ENCODE assay signal across 10 cellular contexts in genomic region chr10:77638766-77639101, GRCh38. TPM values are rescaled to one million over a fixed set of nuclear protein-coding genes. Genes with fewer than 3 reads are reported as not detected.
DNase-seq lines count a peak whose midpoint lies in the region; ATAC-seq and TF ChIP-seq lines count a peak whose summit lies in the region.
"Had no signal": no experiment of that assay in that cellular context is flagged by ENCODE, and none has a peak within 500 bp of the region (broad histone marks: within the 10 kb centered on the region; RNA-seq: fewer than 3 reads in every experiment).

No MANE protein-coding gene starts in this region.

- no peak overlapping the region for H2BK120ac ChIP-seq in IMR-90 (ENCODE audit: low read depth, low read length)

- H2AFZ ChIP-seq in ACC112 (ENCODE audit: low read length, unreplicated experiment) = no peak overlapping the region
- peak overlapping the region; percentile 83 for H2AFZ ChIP-seq in IMR-90 (replicated peaks; ENCODE audit: low read length, poor library complexity)

- H3K27ac ChIP-seq in ACC112 (ENCODE audit: low read depth, low read length) = no peak overlapping the region
- no peak overlapping the region for H3K27ac ChIP-seq in IMR-90 (ENCODE audit: insufficient read depth, low read length)
- H3K27ac ChIP-seq: thyroid gland had no signal

- no peak overlapping the region for H3K4ac ChIP-seq in IMR-90 (ENCODE audit: low read depth, low read length)

- no peaks in the 10 kb centered on the region for H3K27me3 ChIP-seq in ACC112 (ENCODE audit: insufficient read depth, low read length)
- H3K27me3 ChIP-seq in IMR-90 (ENCODE audit: control insufficient read depth, insufficient read depth, low read length) = peaks cover 21% of the 10 kb centered on the region

- H3K27me3 Mint-ChIP-seq in dendritic cell treated with granulocyte-macrophage colony-stimulating factor and Interleukin-4, amounts not matched to agents 40 ng/mL and 50 ng/mL, for 4 days = peaks cover 72% of the 10 kb centered on the region
- peaks cover 80% of the 10 kb centered on the region for H3K27me3 Mint-ChIP-seq in nephron progenitor cell (ENCODE audit: low read depth, poor library complexity)

- H4K20me1 ChIP-seq in IMR-90 (ENCODE audit: insufficient read depth, low read length) = no peaks in the 10 kb centered on the region

- H3K23ac ChIP-seq in IMR-90 (ENCODE audit: low read depth, low read length) = no peak overlapping the region

- H3K56ac ChIP-seq in IMR-90 (ENCODE audit: extremely low read depth, insufficient read depth, low read length) = no peak overlapping the region

- peak overlapping the region; percentile 26; the same call in 1 of the 2 replicates for H2AK5ac ChIP-seq in IMR-90 (ENCODE audit: low read depth, low read length)

- no peak overlapping the region for H2BK15ac ChIP-seq in IMR-90 (ENCODE audit: low read depth, low read length)

- in situ Hi-C loops in IMR-90 (cut with MboI; ENCODE audit: low sequenced_read_pairs) = no loop called here
- in situ Hi-C loops in G401 (cut with HindIII; ENCODE audit: low sequenced_read_pairs) = loop anchor here (25.0 kb wide), 1 partner anchor 476 kb away; no protein-coding TSS in a partner anchor

- WGBS in IMR-90 (ENCODE audit: extremely low coverage in 2 of 2, insufficient read length in 1 of 2), 2 experiments = no CpG with 5 or more reads among the region's 9 CpGs

- no peak for TF ChIP-seq POLR2A in IMR-90 (IDR thresholded peaks at IDR 0.05; ENCODE audit: low read depth, low read length)

- no peak for DNase-seq in IMR-90
- DNase-seq in nephron progenitor cell = no peak
- DNase-seq in activated CD8-positive, alpha-beta memory T cell treated with anti-CD3 and anti-CD28 coated beads, Interleukin-2, amount 50 U/mL, for 48 hours = no peak
- DNase-seq in activated CD4-positive, CD25-positive, alpha-beta regulatory T cell treated with anti-CD3 and anti-CD28 coated beads, Interleukin-2, amount 50 U/mL, for 72 hours = no peak
- no peak for DNase-seq in mucosa of descending colon
- DNase-seq in G401 (ENCODE audit: low spot score) = no peak

- H3K79me2 ChIP-seq in ACC112 (ENCODE audit: control insufficient read depth, insufficient read depth, low read length, unreplicated experiment) = peaks cover 6% of the 10 kb centered on the region

- H2BK5ac ChIP-seq in IMR-90 (ENCODE audit: low read depth, low read length, poor library complexity, severe bottlenecking) = no peak overlapping the region

- TF ChIP-seq CTCF in IMR-90 (conservative IDR thresholded peaks at IDR 0.05; ENCODE audit: low read depth, low read length) (no peak), nephron progenitor cell (IDR thresholded peaks at IDR 0.05) (no peak), mucosa of descending colon (IDR thresholded peaks at IDR 0.05) (no peak)

- intact Hi-C loops in IMR-90 (cut with micrococcal nuclease) = loop anchor here (5.0 kb wide), 1 partner anchor 131 kb away; no protein-coding TSS in a partner anchor
- intact Hi-C loops in dendritic cell treated with granulocyte-macrophage colony-stimulating factor and Interleukin-4, amounts not matched to agents 40 ng/mL and 50 ng/mL, for 4 days (cut with micrococcal nuclease) = loop anchor here (10.0 kb wide), 1 partner anchor 124 kb away; no protein-coding TSS in a partner anchor
- intact Hi-C loops in mucosa of descending colon (cut with DNase I, micrococcal nuclease) = loop anchor here (2.0 to 5.0 kb wide), 2 partner anchors 241 to 466 kb away; no protein-coding TSS in a partner anchor

- peak overlapping the region; percentile 65 for H2AK9ac ChIP-seq in IMR-90 (replicated peaks; ENCODE audit: low read depth, low read length, poor library complexity)

- H3K4me1 Mint-ChIP-seq in dendritic cell treated with granulocyte-macrophage colony-stimulating factor and Interleukin-4, amounts not matched to agents 40 ng/mL and 50 ng/mL, for 4 days (ENCODE audit: low read depth) = peaks cover 16% of the 10 kb centered on the region
- peaks cover 35% of the 10 kb centered on the region for H3K4me1 Mint-ChIP-seq in nephron progenitor cell

- dilution Hi-C loops in IMR-90 (cut with HindIII; ENCODE audit: low sequenced_read_pairs, unreplicated experiment) = no loop called here

- no peaks in the 10 kb centered on the region for H3K36me3 ChIP-seq in ACC112 (ENCODE audit: insufficient read depth, low read length)
- H3K36me3 ChIP-seq in IMR-90 (ENCODE audit: control insufficient read depth, insufficient read depth, low read length) = no peaks in the 10 kb centered on the region
- H3K36me3 ChIP-seq in mucosa of descending colon (ENCODE audit: low read depth) = no peaks in the 10 kb centered on the region
- H3K36me3 ChIP-seq: thyroid gland had no signal

- H3K9me3 Mint-ChIP-seq in dendritic cell treated with granulocyte-macrophage colony-stimulating factor and Interleukin-4, amounts not matched to agents 40 ng/mL and 50 ng/mL, for 4 days = no peaks in the 10 kb centered on the region
- no peaks in the 10 kb centered on the region for H3K9me3 Mint-ChIP-seq in nephron progenitor cell
- H3K9me3 Mint-ChIP-seq: activated CD8-positive, alpha-beta T cell treated with anti-CD3 and anti-CD28 coated beads for 36 hours had no signal

- no peak overlapping the region for H3K14ac ChIP-seq in IMR-90 (replicated peaks; ENCODE audit: low read depth, low read length)

- H2BK20ac ChIP-seq in IMR-90 (ENCODE audit: low read depth, low read length) = no peak overlapping the region

- no peak for ATAC-seq in IMR-90 (ENCODE audit: low read depth)
- ATAC-seq in mucosa of descending colon = no peak
- ATAC-seq: activated CD8-positive, alpha-beta T cell treated with anti-CD3 and anti-CD28 coated beads for 36 hours had no signal

- peak overlapping the region; percentile 92 for H3K4me2 ChIP-seq in IMR-90 (ENCODE audit: low read depth, low read length)

- H3K36me3 Mint-ChIP-seq in dendritic cell treated with granulocyte-macrophage colony-stimulating factor and Interleukin-4, amounts not matched to agents 40 ng/mL and 50 ng/mL, for 4 days (ENCODE audit: low read depth) = no peaks in the 10 kb centered on the region
- H3K36me3 Mint-ChIP-seq in nephron progenitor cell (ENCODE audit: low read depth) = no peaks in the 10 kb centered on the region

- no peaks in the 10 kb centered on the region for H3K9me3 ChIP-seq in IMR-90 (ENCODE audit: control insufficient read depth, insufficient read depth, low read length)
- no peaks in the 10 kb centered on the region for H3K9me3 ChIP-seq in mucosa of descending colon
- H3K9me3 ChIP-seq: thyroid gland had no signal

- no peak overlapping the region for H3K27ac Mint-ChIP-seq in dendritic cell treated with granulocyte-macrophage colony-stimulating factor and Interleukin-4, amounts not matched to agents 40 ng/mL and 50 ng/mL, for 4 days
- H3K27ac Mint-ChIP-seq in nephron progenitor cell = no peak overlapping the region
- H3K27ac Mint-ChIP-seq: activated CD8-positive, alpha-beta T cell treated with anti-CD3 and anti-CD28 coated beads for 36 hours had no signal

- H3K4me1 ChIP-seq in ACC112 (ENCODE audit: control insufficient read depth, insufficient read depth, low read length, unreplicated experiment) (peaks cover 12% of the 10 kb centered on the region), IMR-90 (ENCODE audit: control insufficient read depth, insufficient read depth, low read length) (peaks cover 4% of the 10 kb centered on the region; the same call in 1 of the 2 replicates), mucosa of descending colon (ENCODE audit: low read depth) (peaks cover 7% of the 10 kb centered on the region)

- no peak overlapping the region for H4K5ac ChIP-seq in IMR-90 (ENCODE audit: low read depth, low read length)

- POLR2A ChIA-PET in IMR-90 (lab: Charles Lee; ENCODE audit: unreplicated experiment) = no interaction called here

- BruUV-seq in IMR-90 (replicated peaks; lab: Mats Ljungman, UMichigan) = no TSS peak

- H4K8ac ChIP-seq in IMR-90 (ENCODE audit: low read depth in 2 of 2, low read length in 2 of 2) = no peak overlapping the region

- H3K4me3 Mint-ChIP-seq in dendritic cell treated with granulocyte-macrophage colony-stimulating factor and Interleukin-4, amounts not matched to agents 40 ng/mL and 50 ng/mL, for 4 days = peak overlapping the region; percentile 27
- H3K4me3 Mint-ChIP-seq in nephron progenitor cell = peak overlapping the region; percentile 80

- peaks cover 0 to 13% of the 10 kb centered on the region in 2 experiments; a peak in 2 of 4 replicates for H3K79me1 ChIP-seq in IMR-90 (ENCODE audit: low read depth in 1 of 2, low read length in 2 of 2)

- H4K91ac ChIP-seq in IMR-90 (ENCODE audit: insufficient read depth, low read depth, low read length) = no peak overlapping the region

- CTCF ChIA-PET in IMR-90 (lab: Yijun Ruan, JAX) = interaction anchor here (1.3 kb wide), 1 partner anchor 210 kb away, joined by 3 read pairs; no protein-coding TSS in a partner anchor

- no peak overlapping the region for H3K9ac ChIP-seq in IMR-90 (ENCODE audit: low read depth, low read length)

- H3K9me1 ChIP-seq in IMR-90 (ENCODE audit: insufficient read depth, low read length) = no peaks in the 10 kb centered on the region

- H3K4me3 ChIP-seq in ACC112 (ENCODE audit: low read depth, low read length) = peak overlapping the region; percentile 81
- peak overlapping the region; percentile 95; the same call in 1 of the 2 replicates for H3K4me3 ChIP-seq in IMR-90 (ENCODE audit: insufficient read depth, low read depth, low read length)
- H3K4me3 ChIP-seq in mucosa of descending colon = no peak overlapping the region
- H3K4me3 ChIP-seq: thyroid gland had no signal

- TF ChIP-seq RAD21 in IMR-90 (IDR thresholded peaks at IDR 0.05; ENCODE audit: low read length) = no peak

- no peak overlapping the region for H3K18ac ChIP-seq in IMR-90 (ENCODE audit: low read depth, low read length)

TF ChIP-seq in IMR-90, 13 proteins besides CTCF, POLR2A, EP300 and RAD21 (continues in another document):
- TF ChIP-seq FOS (IDR thresholded peaks at IDR 0.05; ENCODE audit: low read depth, low read length) = no peak
- TF ChIP-seq CHD1 (IDR thresholded peaks at IDR 0.05; ENCODE audit: low read depth, low read length) = no peak
- no peak for TF ChIP-seq MAZ (IDR thresholded peaks at IDR 0.05; ENCODE audit: borderline replicate concordance, low read depth, low read length)
- TF ChIP-seq MXI1 (IDR thresholded peaks at IDR 0.05; ENCODE audit: borderline replicate concordance, low read depth, low read length) = no peak
- TF ChIP-seq BHLHE40 (IDR thresholded peaks at IDR 0.05; ENCODE audit: low read depth, low read length) = no peak
- TF ChIP-seq NFE2L2 (IDR thresholded peaks at IDR 0.05; ENCODE audit: low read depth, low read length) = no peak
- no peak for TF ChIP-seq RCOR1 (IDR thresholded peaks at IDR 0.05; ENCODE audit: insufficient replicate concordance, low read length)
- no peak for TF ChIP-seq CEBPB (IDR thresholded peaks at IDR 0.05; ENCODE audit: low read depth, low read length)
- no peak for TF ChIP-seq RFX5 (IDR thresholded peaks at IDR 0.05; ENCODE audit: low read depth, low read length)

RNA-seq across cellular contexts. Expression of gene KCNMA1, which starts 1.1 kb away (rescaled TPM):
- total RNA-seq in IMR-90 (2012; rRNA removed) (24.7 and 25.6 TPM in 2 replicates), mucosa of descending colon (100 to 1,000 TPM in 1 of 3 donors, 10 to 100 TPM in 2; 45.4 to 312 (median 62.4) TPM)
- polyA plus RNA-seq in IMR-90 (2012; rRNA removed) = 29.6 and 31.7 TPM in 2 replicates
- 25.2 and 29.3 TPM in 2 replicates for polyA plus RNA-seq in IMR-90 (2012; cell fraction: cytosol; rRNA removed)
- 39.9 and 48.3 TPM in 2 replicates for polyA plus RNA-seq in IMR-90 (2012; cell fraction: nucleus; rRNA removed; ENCODE audit: low replicate concordance)
- 0.81 and 3.9 TPM in 2 replicates for total RNA-seq in G401 (2014; rRNA removed; shearing (Covaris generic))
